Comparison of ENCODE assay signal across 11 cellular contexts in the genomic region with DNA sequence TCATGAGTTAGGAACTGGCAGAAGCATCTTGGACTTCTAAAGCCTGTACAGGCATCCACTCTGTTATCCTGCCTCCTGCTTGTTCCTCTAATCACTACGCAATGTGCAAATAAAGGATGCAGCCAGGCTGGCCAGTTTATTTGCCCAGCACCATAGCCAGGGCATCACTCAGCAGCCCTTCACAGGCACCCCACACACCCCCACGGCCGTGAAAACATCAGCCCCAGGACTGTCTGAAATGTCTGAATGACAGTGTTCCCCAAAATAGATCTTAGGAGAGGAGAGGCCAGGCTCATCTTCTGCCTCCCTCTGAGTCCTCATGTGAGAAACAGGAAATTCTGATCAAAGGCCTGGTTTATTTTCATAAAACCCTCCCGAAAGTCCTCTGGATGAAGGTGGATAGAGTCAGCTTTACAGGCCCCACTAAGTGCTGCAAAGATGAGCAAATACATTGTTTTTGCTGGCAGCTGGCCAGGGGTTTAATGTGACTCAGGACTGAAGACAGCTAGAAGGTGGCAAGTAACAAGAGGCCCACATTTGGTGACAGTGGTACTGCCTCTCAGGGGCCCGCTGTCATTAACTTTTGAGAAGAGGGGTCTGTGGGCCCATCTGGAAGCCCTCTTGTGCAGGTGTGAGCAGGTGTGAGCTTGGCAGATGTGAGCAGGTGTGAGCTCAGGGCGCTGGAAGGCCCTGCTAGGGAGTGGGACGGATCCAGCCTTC. TPM values are rescaled to one million over a fixed set of nuclear protein-coding genes. Genes with fewer than 3 reads are reported as not detected.
DNase-seq lines count a peak whose midpoint lies in the region; ATAC-seq and TF ChIP-seq lines count a peak whose summit lies in the region.
"Had no signal": no experiment of that assay in that cellular context is flagged by ENCODE, and none has a peak within 500 bp of the region (broad histone marks: within the 10 kb centered on the region; RNA-seq: fewer than 3 reads in every experiment).

No MANE protein-coding gene starts in this region.

- H3K27ac ChIP-seq in neural progenitor cell, result no peak overlapping the region
- H3K27ac ChIP-seq: foreskin keratinocyte had no signal

- H3K36me3 ChIP-seq in neural progenitor cell, result no peaks in the 10 kb centered on the region

- TF ChIP-seq CTCF in GM20000 (IDR thresholded peaks at IDR 0.05; ENCODE audit: extremely low read depth, missing control alignments) (no peak), fibroblast of pulmonary artery (IDR thresholded peaks at IDR 0.05; ENCODE audit: low read length, missing control alignments) (no peak), neural progenitor cell (IDR thresholded peaks at IDR 0.05) (no peak)

- no peak overlapping the region for H2AFZ ChIP-seq in neural progenitor cell (replicated peaks)

- DNase-seq in A172 (ENCODE audit: low spot score) (peak; percentile 47), GM20000 (ENCODE audit: low spot score) (peak; percentile 33), fibroblast of pulmonary artery (ENCODE audit: low read depth) (peak; percentile 29), neural progenitor cell (ENCODE audit: low spot score) (no peak), NCI-H2107 (lab: John Stamatoyannopoulos, UW) (no peak)
- DNase-seq in T-helper 2 cell treated with Interferon-gamma antibody and Interleukin-4, amounts not matched to agents 5 μg/mL and 100 μg/mL, for 36 hours (ENCODE audit: low spot score), result peak; percentile 29
- DNase-seq: naive B cell had no signal

- H3K9ac ChIP-seq in neural progenitor cell, result no peak overlapping the region

- peaks cover 11% of the 10 kb centered on the region for H3K4me1 ChIP-seq in neural progenitor cell
- H3K4me1 ChIP-seq: foreskin keratinocyte had no signal

- H3K4me1 Mint-ChIP-seq in T-helper 2 cell treated with Interferon-gamma antibody and Interleukin-4, amounts not matched to agents 5 μg/mL and 100 μg/mL, for 36 hours (ENCODE audit: low read depth), result peaks cover 23% of the 10 kb centered on the region
- H3K4me1 Mint-ChIP-seq in neural progenitor cell, result peaks cover 12% of the 10 kb centered on the region

- H3K9me3 Mint-ChIP-seq in T-helper 2 cell treated with Interferon-gamma antibody and Interleukin-4, amounts not matched to agents 5 μg/mL and 100 μg/mL, for 36 hours, result no peaks in the 10 kb centered on the region
- H3K9me3 Mint-ChIP-seq in neural progenitor cell, result no peaks in the 10 kb centered on the region
- H3K9me3 Mint-ChIP-seq: naive B cell; stimulated activated naive CD8-positive, alpha-beta T cell treated with anti-CD3 and anti-CD28 coated beads, Interleukin-15, Interleukin-2, amounts not matched to agents 100 ng/mL and 50 ng/mL, for 24 hours had no signal

- H3K4me2 ChIP-seq in neural progenitor cell, result no peak overlapping the region

- peak overlapping the region; percentile 18 for H3K27ac Mint-ChIP-seq in T-helper 2 cell treated with Interferon-gamma antibody and Interleukin-4, amounts not matched to agents 5 μg/mL and 100 μg/mL, for 36 hours
- no peak overlapping the region for H3K27ac Mint-ChIP-seq in neural progenitor cell
- H3K27ac Mint-ChIP-seq: stimulated activated naive CD8-positive, alpha-beta T cell treated with anti-CD3 and anti-CD28 coated beads, Interleukin-15, Interleukin-2, amounts not matched to agents 100 ng/mL and 50 ng/mL, for 24 hours had no signal

- ATAC-seq in HG03095 (IDR thresholded peaks at IDR 0.05; ENCODE audit: unreplicated experiment) (no peak), HG02623 (IDR thresholded peaks at IDR 0.05; ENCODE audit: unreplicated experiment) (no peak)
- ATAC-seq: foreskin keratinocyte had no signal

- H3K36me3 Mint-ChIP-seq in T-helper 2 cell treated with Interferon-gamma antibody and Interleukin-4, amounts not matched to agents 5 μg/mL and 100 μg/mL, for 36 hours (ENCODE audit: low read depth), result no peaks in the 10 kb centered on the region
- no peaks in the 10 kb centered on the region for H3K36me3 Mint-ChIP-seq in neural progenitor cell
- H3K36me3 Mint-ChIP-seq: naive B cell had no signal

- H3K27me3 Mint-ChIP-seq in T-helper 2 cell treated with Interferon-gamma antibody and Interleukin-4, amounts not matched to agents 5 μg/mL and 100 μg/mL, for 36 hours (ENCODE audit: low read depth), result peaks cover 6% of the 10 kb centered on the region
- H3K27me3 Mint-ChIP-seq in neural progenitor cell (ENCODE audit: insufficient read depth, low read depth), result peaks cover 18% of the 10 kb centered on the region

- H4K20me1 ChIP-seq in neural progenitor cell (ENCODE audit: low read depth), result no peaks in the 10 kb centered on the region

- H3K4me3 ChIP-seq in fibroblast of pulmonary artery (replicated peaks; ENCODE audit: low read depth, low read length) (no peak overlapping the region), neural progenitor cell (no peak overlapping the region)

- no peaks in the 10 kb centered on the region for H3K9me3 ChIP-seq in neural progenitor cell (ENCODE audit: low read depth)

- H3K27me3 ChIP-seq in neural progenitor cell, result no peaks in the 10 kb centered on the region
- H3K27me3 ChIP-seq: foreskin keratinocyte had no signal

- H3K79me2 ChIP-seq in neural progenitor cell (ENCODE audit: low read depth), result no peaks in the 10 kb centered on the region

- no peak overlapping the region for H3K4me3 Mint-ChIP-seq in T-helper 2 cell treated with Interferon-gamma antibody and Interleukin-4, amounts not matched to agents 5 μg/mL and 100 μg/mL, for 36 hours
- no peak overlapping the region for H3K4me3 Mint-ChIP-seq in neural progenitor cell
- H3K4me3 Mint-ChIP-seq: stimulated activated naive CD8-positive, alpha-beta T cell treated with anti-CD3 and anti-CD28 coated beads, Interleukin-15, Interleukin-2, amounts not matched to agents 100 ng/mL and 50 ng/mL, for 24 hours had no signal

- no peaks in the 10 kb centered on the region for H3F3A ChIP-seq in neural progenitor cell (ENCODE audit: low read depth)

RNA-seq across cellular contexts. Expression of a gene that starts 32.9 kb away (rescaled TPM):
- total RNA-seq in A172 (2014; rRNA removed; shearing (Covaris generic)), result 0.10 TPM in 1 of 2 replicates, not detected in the other
- total RNA-seq in neural progenitor cell (ENCODE audit: low replicate concordance), result 1.1 and 1.5 TPM in 2 replicates

Comparison
In these comparisons a context has a peak if more than half of its experiments do, and no peak if none do; other contexts are left out.
1. DNase-seq: peak in A172 (single experiment), GM20000 (single experiment), T-helper 2 cell treated with Interferon-gamma antibody and Interleukin-4, amounts not matched to agents 5 μg/mL and 100 μg/mL, for 36 hours (single experiment) and fibroblast of pulmonary artery (single experiment); none in neural progenitor cell (single experiment) and NCI-H2107 (single experiment).